1 cellular context compared by ENCODE assay signal in genomic region chr9:15354713-15355112, GRCh38.
TF ChIP-seq lines count a peak whose summit lies in the region.

No MANE protein-coding gene starts in this region.

TF ChIP-seq in HepG2, 621 proteins besides CTCF, POLR2A, EP300 and RAD21 (continued from another document):
- TF ChIP-seq FOXP1 (IDR thresholded peaks at IDR 0.05) (no peak), FOXP1 (CRISPR knock-in tag; IDR thresholded peaks at IDR 0.05) (peak; percentile 26; the same call in 1 of the 2 replicates), ISL2 (CRISPR knock-in tag; IDR thresholded peaks at IDR 0.05) (peak; percentile 88), RBM22 (optimal IDR thresholded peaks at IDR 0.05; ENCODE audit: low read length) (no peak), KLF11 (CRISPR knock-in tag; IDR thresholded peaks at IDR 0.05) (no peak), REPIN1 (CRISPR knock-in tag; IDR thresholded peaks at IDR 0.05; ENCODE audit: borderline replicate concordance, low read depth) (no peak), ZNF609 (CRISPR knock-in tag; IDR thresholded peaks at IDR 0.05; ENCODE audit: borderline replicate concordance) (0 out of 2 replicates have a peak, but pooled peaks have one; percentile 45), FOXJ3 (CRISPR knock-in tag; IDR thresholded peaks at IDR 0.05; ENCODE audit: borderline replicate concordance) (peak; percentile 59; the same call in 1 of the 2 replicates), TERF1 (CRISPR knock-in tag; IDR thresholded peaks at IDR 0.05) (no peak), SATB2 (CRISPR knock-in tag; IDR thresholded peaks at IDR 0.05) (no peak), ZSCAN29 (CRISPR knock-in tag; conservative IDR thresholded peaks at IDR 0.05) (no peak), STAG1 (CRISPR knock-in tag; IDR thresholded peaks at IDR 0.05) (peak; percentile 34), ZNF709 (CRISPR knock-in tag; IDR thresholded peaks at IDR 0.05) (no peak), EED (CRISPR knock-in tag; IDR thresholded peaks at IDR 0.05) (no peak), PAXIP1 (CRISPR knock-in tag; conservative IDR thresholded peaks at IDR 0.05) (peak; percentile 63), SOX6 (IDR thresholded peaks at IDR 0.05) (no peak), SOX6 (CRISPR knock-in tag; IDR thresholded peaks at IDR 0.05) (peak; percentile 71), ZNF83 (CRISPR knock-in tag; IDR thresholded peaks at IDR 0.05; ENCODE audit: borderline replicate concordance) (no peak), ZNF572 (CRISPR knock-in tag; IDR thresholded peaks at IDR 0.05) (no peak), ZNF503 (CRISPR knock-in tag; IDR thresholded peaks at IDR 0.05) (0 out of 2 replicates have a peak, but pooled peaks have one; percentile 34), ZNF557 (CRISPR knock-in tag; IDR thresholded peaks at IDR 0.05) (no peak), HNF4A (CRISPR knock-in tag; IDR thresholded peaks at IDR 0.05) (peak; percentile 38; the same call in 1 of the 2 replicates)
